8 cellular contexts compared by ENCODE assay signal in genomic region chr7:873367-874002, GRCh38. TPM values are rescaled to one million over a fixed set of nuclear protein-coding genes. Genes with fewer than 3 reads are reported as not detected.
DNase-seq lines count a peak whose midpoint lies in the region; ATAC-seq and TF ChIP-seq lines count a peak whose summit lies in the region.

No MANE protein-coding gene starts in this region.

- peak; percentile 95 for TF ChIP-seq CTCF in chondrocyte (IDR thresholded peaks at IDR 0.05)

- H3K4me3 ChIP-seq in H7 (ENCODE audit: insufficient read depth, low read depth, low read length) = no peak overlapping the region

- H3K27me3 Mint-ChIP-seq in chondrocyte (ENCODE audit: low read depth) = no peaks in the 10 kb centered on the region

- H3K36me3 Mint-ChIP-seq in chondrocyte (ENCODE audit: low read depth) = peaks cover 15% of the 10 kb centered on the region

- peak overlapping the region; percentile 54 for H3K27ac Mint-ChIP-seq in chondrocyte (ENCODE audit: unreplicated experiment)

- intact Hi-C loops in left colon (cut with DNase I, micrococcal nuclease) = loop anchor here in 1 of 2 donors (2.0 kb wide), 1 partner anchor 87 kb away; no protein-coding TSS in a partner anchor

- H3K36me3 ChIP-seq in H7 (replicated peaks; ENCODE audit: control insufficient read depth, insufficient read depth, low read length) = peaks cover 17% of the 10 kb centered on the region

- H3K27me3 ChIP-seq in H7 (ENCODE audit: control insufficient read depth, insufficient read depth, low read length) = no peaks in the 10 kb centered on the region

- peak; percentile 55 for ATAC-seq in left colon
- ATAC-seq in HG03442 (IDR thresholded peaks at IDR 0.05; ENCODE audit: unreplicated experiment) = no peak

- H3K4me3 Mint-ChIP-seq in chondrocyte (ENCODE audit: unreplicated experiment) = no peak overlapping the region

- H3K4me1 Mint-ChIP-seq in chondrocyte (ENCODE audit: low read depth) = peaks cover 12% of the 10 kb centered on the region

- no peaks in the 10 kb centered on the region for H3K9me3 Mint-ChIP-seq in chondrocyte (ENCODE audit: low read depth)

- peak; percentile 77 to 85 for DNase-seq in AML-193 (lab: John Stamatoyannopoulos, UW)
- peak; percentile 93 for DNase-seq in H7
- DNase-seq in NCI-H446 (lab: John Stamatoyannopoulos, UW) = peak; percentile 39 to 84
- DNase-seq in activated CD4-positive, alpha-beta T cell treated with anti-CD3 and anti-CD28 coated beads for 1 hour = peak; percentile 52
- DNase-seq in chondrocyte (ENCODE audit: low spot score) = no peak
- peak; percentile 86 to 87 for DNase-seq in left colon
- DNase-seq in stimulated activated CD4-positive, alpha-beta T cell treated with anti-CD3 and anti-CD28 coated beads, Interleukin-1b, Interleukin-23, amount 100 ng/mL, for 48 hours = peak; percentile 78

RNA-seq across cellular contexts. Expression of gene GET4, which starts 2.9 kb away (rescaled TPM):
- total RNA-seq in H7 (2014; rRNA removed; shearing (Covaris generic)) = 50.8 and 61.9 TPM in 2 replicates
- total RNA-seq in chondrocyte (26.8 to 34.7 TPM (median 28.0 TPM) in 3 replicates), left colon (10 to 100 TPM; 45.1 to 46.0 TPM)

RNA-seq across cellular contexts. Expression of gene SUN1, which starts 41.2 kb away (rescaled TPM):
- total RNA-seq in H7 (2014; rRNA removed; shearing (Covaris generic)) = 60.5 and 82.1 TPM in 2 replicates
- total RNA-seq in chondrocyte (125 to 139 TPM (median 134 TPM) in 3 replicates), left colon (100 to 1,000 TPM; 149 to 158 TPM)
